Comparison of ENCODE assay signal across 25 cellular contexts in the genomic region with DNA sequence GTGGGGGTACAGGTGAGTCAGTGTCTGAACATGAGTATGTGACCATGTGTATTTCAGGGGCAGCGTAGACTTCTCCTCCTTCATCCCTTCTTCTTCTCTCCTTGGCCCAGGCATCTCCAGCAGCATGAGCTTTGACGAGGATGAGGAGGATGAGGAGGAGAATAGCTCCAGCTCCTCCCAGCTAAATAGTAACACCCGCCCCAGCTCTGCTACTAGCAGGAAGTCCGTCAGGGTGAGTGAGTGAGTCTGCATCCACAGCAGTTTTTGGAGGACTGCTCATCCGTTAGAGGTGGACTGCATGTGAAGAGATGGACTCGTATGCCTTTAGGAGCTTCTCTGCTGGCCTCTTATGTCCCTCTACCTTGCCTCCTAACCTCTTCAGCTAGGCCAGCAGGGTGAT.
"Had no signal": no experiment of that assay in that cellular context is flagged by ENCODE, and none has a peak within 500 bp of the region (broad histone marks: within the 10 kb centered on the region; RNA-seq: fewer than 3 reads in every experiment).

No MANE protein-coding gene starts in this region.

- DNase-seq: activated CD4-positive, alpha-beta T cell treated with anti-CD3 and anti-CD28 coated beads for 48 hours; activated CD4-positive, alpha-beta T cell treated with anti-CD3 and anti-CD28 coated beads, Interleukin-2, amount 50 U/mL, for 48 hours; activated naive CD8-positive, alpha-beta T cell treated with anti-CD3 and anti-CD28 coated beads, Interleukin-2, amount 50 U/mL, for 24 hours; amygdala; effector CD8-positive, alpha-beta T cell; gastrocnemius medialis; glutamatergic neuron; mammary epithelial cell; naive B cell; psoas muscle; stimulated activated CD4-positive, alpha-beta T cell treated with anti-CD3 and anti-CD28 coated beads, Interleukin-4, amount 100 ng/mL, for 1 hour; substantia nigra; T-helper 9 cell; thyroid gland; upper lobe of right lung; WERI-Rb-1 had no signal

- H3K9me3 ChIP-seq: breast epithelium, gastrocnemius medialis, psoas muscle, thyroid gland, upper lobe of right lung had no signal

- H3K27me3 ChIP-seq: breast epithelium, gastrocnemius medialis, thyroid gland, upper lobe of right lung had no signal

- H3K9ac ChIP-seq: parathyroid adenoma had no signal

- ATAC-seq: activated CD4-positive, CD25-positive, alpha-beta regulatory T cell treated with anti-CD3 and anti-CD28 coated beads, Interleukin-2, amount 50 U/mL, for 24 hours; activated naive CD8-positive, alpha-beta T cell treated with anti-CD3 and anti-CD28 coated beads, Interleukin-2, amount 50 U/mL, for 24 hours; gastrocnemius medialis; psoas muscle; stimulated activated effector memory CD8-positive, alpha-beta T cell treated with anti-CD3 and anti-CD28 coated beads, Interleukin-12 subunit alpha, Interleukin-12 subunit beta, amount 100 ng/mL, for 72 hours; stimulated activated naive CD8-positive, alpha-beta T cell treated with anti-CD3 and anti-CD28 coated beads, Interleukin-15, amount 100 ng/mL, for 72 hours; upper lobe of right lung had no signal

- H3K27ac ChIP-seq: breast epithelium, gastrocnemius medialis, psoas muscle, thyroid gland, upper lobe of right lung, WERI-Rb-1 had no signal

- H3K4me1 Mint-ChIP-seq: activated naive CD4-positive, alpha-beta T cell treated with anti-CD3 and anti-CD28 coated beads, Interleukin-2, amount 50 U/mL, for 24 hours; central memory CD8-positive, alpha-beta T cell; stimulated activated effector memory CD8-positive, alpha-beta T cell treated with anti-CD3 and anti-CD28 coated beads, Interleukin-12 subunit alpha, Interleukin-12 subunit beta, amount 100 ng/mL, for 72 hours had no signal

- H3K4me3 ChIP-seq: breast epithelium, gastrocnemius medialis, psoas muscle, thyroid gland, upper lobe of right lung had no signal

- H3K9me3 Mint-ChIP-seq: activated naive CD4-positive, alpha-beta T cell treated with anti-CD3 and anti-CD28 coated beads, Interleukin-2, amount 50 U/mL, for 24 hours; activated naive CD8-positive, alpha-beta T cell treated with anti-CD3 and anti-CD28 coated beads, Interleukin-2, amount 50 U/mL, for 24 hours; activated T-helper 2 cell treated with anti-CD3 and anti-CD28 coated beads, Interferon-gamma antibody, Interleukin-2, Interleukin-4, amounts not matched to agents 10 μg/mL and 5 μg/mL and 100 μg/mL, durations not matched to agents 14 hours and 24 hours and 36 hours; central memory CD8-positive, alpha-beta T cell; mesothelial cell of epicardium; naive B cell; stimulated activated effector memory CD8-positive, alpha-beta T cell treated with anti-CD3 and anti-CD28 coated beads, Interleukin-12 subunit alpha, Interleukin-12 subunit beta, amount 100 ng/mL, for 72 hours; stimulated activated naive CD8-positive, alpha-beta T cell treated with anti-CD3 and anti-CD28 coated beads, Interleukin-15, amount 100 ng/mL, for 72 hours had no signal

- H3K27ac Mint-ChIP-seq: activated naive CD4-positive, alpha-beta T cell treated with anti-CD3 and anti-CD28 coated beads, Interleukin-2, amount 50 U/mL, for 24 hours; activated naive CD8-positive, alpha-beta T cell treated with anti-CD3 and anti-CD28 coated beads, Interleukin-2, amount 50 U/mL, for 24 hours; activated T-helper 2 cell treated with anti-CD3 and anti-CD28 coated beads, Interferon-gamma antibody, Interleukin-2, Interleukin-4, amounts not matched to agents 10 μg/mL and 5 μg/mL and 100 μg/mL, durations not matched to agents 14 hours and 24 hours and 36 hours; stimulated activated effector memory CD8-positive, alpha-beta T cell treated with anti-CD3 and anti-CD28 coated beads, Interleukin-12 subunit alpha, Interleukin-12 subunit beta, amount 100 ng/mL, for 72 hours; stimulated activated naive CD8-positive, alpha-beta T cell treated with anti-CD3 and anti-CD28 coated beads, Interleukin-15, amount 100 ng/mL, for 72 hours had no signal

- H3K36me3 ChIP-seq: breast epithelium, gastrocnemius medialis, upper lobe of right lung had no signal

- H3K4me1 ChIP-seq: breast epithelium, gastrocnemius medialis, psoas muscle, thyroid gland, upper lobe of right lung had no signal

- H3K4me3 Mint-ChIP-seq: activated naive CD4-positive, alpha-beta T cell treated with anti-CD3 and anti-CD28 coated beads, Interleukin-2, amount 50 U/mL, for 24 hours; activated naive CD8-positive, alpha-beta T cell treated with anti-CD3 and anti-CD28 coated beads, Interleukin-2, amount 50 U/mL, for 24 hours; central memory CD8-positive, alpha-beta T cell; mesothelial cell of epicardium; naive B cell; stimulated activated effector memory CD8-positive, alpha-beta T cell treated with anti-CD3 and anti-CD28 coated beads, Interleukin-12 subunit alpha, Interleukin-12 subunit beta, amount 100 ng/mL, for 72 hours; stimulated activated naive CD8-positive, alpha-beta T cell treated with anti-CD3 and anti-CD28 coated beads, Interleukin-15, amount 100 ng/mL, for 72 hours had no signal

- H3K27me3 Mint-ChIP-seq: activated naive CD4-positive, alpha-beta T cell treated with anti-CD3 and anti-CD28 coated beads, Interleukin-2, amount 50 U/mL, for 24 hours; activated naive CD8-positive, alpha-beta T cell treated with anti-CD3 and anti-CD28 coated beads, Interleukin-2, amount 50 U/mL, for 24 hours; central memory CD8-positive, alpha-beta T cell; stimulated activated naive CD8-positive, alpha-beta T cell treated with anti-CD3 and anti-CD28 coated beads, Interleukin-15, amount 100 ng/mL, for 72 hours had no signal

- H2AFZ ChIP-seq: parathyroid adenoma had no signal

- H3K36me3 Mint-ChIP-seq: activated naive CD4-positive, alpha-beta T cell treated with anti-CD3 and anti-CD28 coated beads, Interleukin-2, amount 50 U/mL, for 24 hours; naive B cell; stimulated activated effector memory CD8-positive, alpha-beta T cell treated with anti-CD3 and anti-CD28 coated beads, Interleukin-12 subunit alpha, Interleukin-12 subunit beta, amount 100 ng/mL, for 72 hours had no signal

- H3K79me2 ChIP-seq: parathyroid adenoma had no signal
